Comparison of ENCODE assay signal across 14 cellular contexts in the genomic region with DNA sequence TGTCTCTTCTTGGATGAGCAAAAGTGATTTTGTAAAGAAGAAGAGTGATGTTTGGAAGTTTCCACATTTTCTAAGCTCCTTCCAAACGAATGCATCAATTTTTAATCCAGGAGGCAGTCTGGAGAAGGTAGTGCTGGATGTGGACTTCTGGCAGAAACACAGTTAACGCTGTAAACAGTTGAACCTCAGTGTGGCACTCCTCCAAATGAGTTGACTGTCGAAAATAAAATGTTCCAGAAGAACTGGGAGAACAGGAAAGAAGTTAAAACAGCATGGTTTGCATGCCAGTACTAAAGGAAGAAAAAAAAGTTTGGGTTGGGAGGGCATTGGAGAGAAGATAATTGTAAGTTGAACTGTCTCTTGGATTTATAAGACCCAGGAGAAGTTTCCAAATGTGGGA. TPM values are rescaled to one million over a fixed set of nuclear protein-coding genes. Genes with fewer than 3 reads are reported as not detected.
DNase-seq lines count a peak whose midpoint lies in the region; ATAC-seq and TF ChIP-seq lines count a peak whose summit lies in the region.
"Had no signal": no experiment of that assay in that cellular context is flagged by ENCODE, and none has a peak within 500 bp of the region (broad histone marks: within the 10 kb centered on the region; RNA-seq: fewer than 3 reads in every experiment).

No MANE protein-coding gene starts in this region.

- peaks cover 58% of the 10 kb centered on the region for H4K20me1 ChIP-seq in smooth muscle cell (ENCODE audit: low read depth)
- H4K20me1 ChIP-seq: BLaER1 had no signal

- no peaks in the 10 kb centered on the region for H3K9me3 Mint-ChIP-seq in endodermal cell
- H3K9me3 Mint-ChIP-seq: natural killer cell had no signal

- peaks cover 72% of the 10 kb centered on the region for H3K4me1 Mint-ChIP-seq in endodermal cell

- no peak overlapping the region for H3K4me3 Mint-ChIP-seq in endodermal cell
- H3K4me3 Mint-ChIP-seq: natural killer cell had no signal

- H3K27ac Mint-ChIP-seq in endodermal cell = peak overlapping the region; percentile 36
- H3K27ac Mint-ChIP-seq: natural killer cell had no signal

- H3K4me3 ChIP-seq in endodermal cell (ENCODE audit: low read length) = peak overlapping the region; percentile 41
- H3K4me3 ChIP-seq in left lung = no peak overlapping the region
- no peak overlapping the region for H3K4me3 ChIP-seq in smooth muscle cell
- H3K4me3 ChIP-seq: BLaER1 had no signal

- peaks cover 100% of the 10 kb centered on the region for H3K79me2 ChIP-seq in smooth muscle cell (ENCODE audit: low read depth)

- peaks cover 5% of the 10 kb centered on the region for H3K36me3 Mint-ChIP-seq in endodermal cell (ENCODE audit: low read depth)
- H3K36me3 Mint-ChIP-seq: natural killer cell had no signal

- intact Hi-C loops in left lung (cut with DNase I) = no loop called here

- H3K27me3 Mint-ChIP-seq in endodermal cell (ENCODE audit: insufficient read depth) = no peaks in the 10 kb centered on the region

- H3K4me1 ChIP-seq in endodermal cell (ENCODE audit: control insufficient read depth, insufficient read depth, low read length) (peaks cover 32% of the 10 kb centered on the region), left lung (peaks cover 11 to 23% of the 10 kb centered on the region in 2 donors), smooth muscle cell (ENCODE audit: low read depth) (peaks cover 74% of the 10 kb centered on the region)

- DNase-seq in HCEC 1CT (peak; percentile 25), endodermal cell (no peak), left lung (no peak), smooth muscle cell (lab: John Stamatoyannopoulos, UW; ENCODE audit: unreplicated experiment) (no peak), NCI-H2196 (lab: John Stamatoyannopoulos, UW; ENCODE audit: unreplicated experiment) (no peak), NCI-H82 treated with DMSO at 0.1 percent for 48 hours (lab: John Stamatoyannopoulos, UW; ENCODE audit: unreplicated experiment) (no peak)
- DNase-seq: brain microvascular endothelial cell; natural killer cell; NCI-H1417; stimulated activated CD4-positive, alpha-beta T cell treated with anti-CD3 and anti-CD28 coated beads, Interleukin-4, amount 100 ng/mL, for 4 hours had no signal

- no peak overlapping the region for H2AFZ ChIP-seq in smooth muscle cell (ENCODE audit: low read depth)

- ATAC-seq in left lung (peak; percentile 25), HG03469 (IDR thresholded peaks at IDR 0.05; ENCODE audit: unreplicated experiment) (no peak), GM21526 (IDR thresholded peaks at IDR 0.05; ENCODE audit: low FRiP score, unreplicated experiment) (no peak)
- ATAC-seq: natural killer cell had no signal

- 83 to 89% methylated on average over 3 of the region's 3 CpGs for WGBS in endodermal cell (ENCODE audit: insufficient coverage in 1 of 2, insufficient read length in 1 of 2), 2 experiments
- WGBS in smooth muscle cell (ENCODE audit: low lambda C conversion rate) = 37% methylated on average over 3 of the region's 3 CpGs

- H3K4me2 ChIP-seq in smooth muscle cell = peak overlapping the region; percentile 55
- H3K4me2 ChIP-seq: BLaER1 had no signal

- no peaks in the 10 kb centered on the region for H3K27me3 ChIP-seq in endodermal cell (ENCODE audit: control insufficient read depth, insufficient read depth, low read length, poor library complexity, severe bottlenecking)
- peaks cover 0 to 4% of the 10 kb centered on the region in 2 donors for H3K27me3 ChIP-seq in left lung
- H3K27me3 ChIP-seq in smooth muscle cell (ENCODE audit: low read depth) = no peaks in the 10 kb centered on the region
- H3K27me3 ChIP-seq: BLaER1, brain microvascular endothelial cell had no signal

- H3K36me3 ChIP-seq in endodermal cell (ENCODE audit: control insufficient read depth, insufficient read depth, low read length) (no peaks in the 10 kb centered on the region), left lung (no peaks in the 10 kb centered on the region), smooth muscle cell (ENCODE audit: low read depth) (no peaks in the 10 kb centered on the region)
- H3K36me3 ChIP-seq: BLaER1, brain microvascular endothelial cell had no signal

- TF ChIP-seq CTCF in endodermal cell (conservative IDR thresholded peaks at IDR 0.05) (no peak), left lung (IDR thresholded peaks at IDR 0.05) (no peak), smooth muscle cell (IDR thresholded peaks at IDR 0.05; ENCODE audit: borderline replicate concordance, insufficient read depth, poor library complexity, severe bottlenecking) (no peak)

- H3K27ac ChIP-seq in endodermal cell (ENCODE audit: low read depth, low read length) (no peak overlapping the region), left lung (peak overlapping the region; percentile 60 to 61), smooth muscle cell (ENCODE audit: low read depth) (no peak overlapping the region)
- H3K27ac ChIP-seq: BLaER1, brain microvascular endothelial cell, HL-60 had no signal

- no peaks in the 10 kb centered on the region for H3F3A ChIP-seq in smooth muscle cell (ENCODE audit: low read depth)

- H3K9me3 ChIP-seq in endodermal cell (ENCODE audit: control insufficient read depth, low read length) = no peaks in the 10 kb centered on the region
- no peaks in the 10 kb centered on the region for H3K9me3 ChIP-seq in left lung
- H3K9me3 ChIP-seq in smooth muscle cell (replicated peaks; ENCODE audit: low read depth) = no peaks in the 10 kb centered on the region
- H3K9me3 ChIP-seq: BLaER1 had no signal

- H3K9ac ChIP-seq in endodermal cell (ENCODE audit: extremely low read depth, low read length, poor library complexity, severe bottlenecking) (no peak overlapping the region), smooth muscle cell (ENCODE audit: low read depth) (no peak overlapping the region)
- H3K9ac ChIP-seq: BLaER1 had no signal

RNA-seq across cellular contexts. Expression of gene ZNF462, which starts 6.5 kb away (rescaled TPM):
- total RNA-seq in endodermal cell (10 to 100 TPM; 68.2 to 88.4 TPM), left lung (10 to 100 TPM; 30.3 to 41.4 TPM), smooth muscle cell (29.9 and 32.2 TPM in 2 replicates)
- polyA plus RNA-seq in endodermal cell (2013, experiment 1 of 2) = 37.8 TPM
- 41.0 TPM for polyA plus RNA-seq in endodermal cell (2013, experiment 2 of 2)
- 9.1 and 9.3 TPM in 2 replicates for polyA plus RNA-seq in smooth muscle cell

Comparison
In these comparisons a context has a peak if more than half of its experiments do, and no peak if none do; other contexts are left out.
1. H3K27ac ChIP-seq: peak in left lung (2 of 2); none in endodermal cell (single experiment) and smooth muscle cell (single experiment).